In genomic region chr4:158578476-158578875, GRCh38 we compare ENCODE assay signal across 13 cellular contexts. TPM values are rescaled to one million over a fixed set of nuclear protein-coding genes. Genes with fewer than 3 reads are reported as not detected.
DNase-seq lines count a peak whose midpoint lies in the region; ATAC-seq and TF ChIP-seq lines count a peak whose summit lies in the region.
"Had no signal": no experiment of that assay in that cellular context is flagged by ENCODE, and none has a peak within 500 bp of the region (broad histone marks: within the 10 kb centered on the region; RNA-seq: fewer than 3 reads in every experiment).

No MANE protein-coding gene starts in this region.

- peaks cover 27% of the 10 kb centered on the region; the same call in 1 of the 2 replicates for H3K4me1 ChIP-seq in GM23338 (ENCODE audit: insufficient read depth)
- H3K4me1 ChIP-seq in fibroblast of lung (ENCODE audit: control insufficient read depth, extremely low read depth, insufficient read depth, low read length) = no peaks in the 10 kb centered on the region

- H3K36me3 Mint-ChIP-seq in GM23338 (ENCODE audit: low read depth) = peaks cover 4% of the 10 kb centered on the region; the same call in 1 of the 3 replicates
- no peaks in the 10 kb centered on the region for H3K36me3 Mint-ChIP-seq in T-helper 2 cell treated with Interferon-gamma antibody and Interleukin-4, amounts not matched to agents 5 μg/mL and 100 μg/mL, for 36 hours (ENCODE audit: low read depth)
- H3K36me3 Mint-ChIP-seq: CD8-positive, alpha-beta T cell; IgD-negative memory B cell; stimulated activated effector memory CD8-positive, alpha-beta T cell treated with anti-CD3 and anti-CD28 coated beads, Interleukin-12 subunit alpha, Interleukin-12 subunit beta, amount 100 ng/mL, for 72 hours had no signal

- H3K4me2 ChIP-seq in GM23338 (peak overlapping the region; percentile 21; the same call in 1 of the 2 replicates), fibroblast of lung (ENCODE audit: extremely low read depth, insufficient read depth, low read length) (no peak overlapping the region)

- H3K9me3 Mint-ChIP-seq in GM23338 = peaks cover 8% of the 10 kb centered on the region
- no peaks in the 10 kb centered on the region for H3K9me3 Mint-ChIP-seq in T-helper 2 cell treated with Interferon-gamma antibody and Interleukin-4, amounts not matched to agents 5 μg/mL and 100 μg/mL, for 36 hours
- H3K9me3 Mint-ChIP-seq: activated B cell treated with CpG ODN at 0.5 μM for 24 hours; CD8-positive, alpha-beta T cell; IgD-negative memory B cell; stimulated activated effector memory CD8-positive, alpha-beta T cell treated with anti-CD3 and anti-CD28 coated beads, Interleukin-12 subunit alpha, Interleukin-12 subunit beta, amount 100 ng/mL, for 72 hours had no signal

- H3K79me2 ChIP-seq in GM23338 (replicated peaks; ENCODE audit: insufficient read depth) (no peaks in the 10 kb centered on the region), fibroblast of lung (ENCODE audit: control insufficient read depth, insufficient read depth, low read length) (no peaks in the 10 kb centered on the region)

- no peak overlapping the region for H3K27ac Mint-ChIP-seq in GM23338
- no peak overlapping the region for H3K27ac Mint-ChIP-seq in T-helper 2 cell treated with Interferon-gamma antibody and Interleukin-4, amounts not matched to agents 5 μg/mL and 100 μg/mL, for 36 hours
- H3K27ac Mint-ChIP-seq: activated B cell treated with CpG ODN at 0.5 μM for 24 hours; CD8-positive, alpha-beta T cell; IgD-negative memory B cell; stimulated activated effector memory CD8-positive, alpha-beta T cell treated with anti-CD3 and anti-CD28 coated beads, Interleukin-12 subunit alpha, Interleukin-12 subunit beta, amount 100 ng/mL, for 72 hours had no signal

- DNase-seq in A172 (ENCODE audit: low spot score) (peak; percentile 28), GM23338 (ENCODE audit: low spot score) (peak; percentile 57), OCI-M1 (lab: John Stamatoyannopoulos, UW) (peak; percentile 84), fibroblast of lung (ENCODE audit: low read depth in 2 of 2) (peak; percentile 30 to 46), islet precursor cell (no peak)
- DNase-seq in T-helper 2 cell treated with Interferon-gamma antibody and Interleukin-4, amounts not matched to agents 5 μg/mL and 100 μg/mL, for 36 hours (ENCODE audit: low spot score) = no peak
- DNase-seq in stimulated activated CD4-positive, alpha-beta T cell treated with anti-CD3 and anti-CD28 coated beads, Interleukin-12 subunit alpha, Interleukin-12 subunit beta, amount 100 ng/mL, for 4 hours = no peak
- DNase-seq: activated B cell treated with CpG ODN at 0.5 μM for 24 hours; CD8-positive, alpha-beta T cell had no signal

- ATAC-seq in GM23338 (peak; percentile 84), GM19467 (IDR thresholded peaks at IDR 0.05; ENCODE audit: unreplicated experiment) (no peak)
- ATAC-seq: CD8-positive, alpha-beta T cell; stimulated activated effector memory CD8-positive, alpha-beta T cell treated with anti-CD3 and anti-CD28 coated beads, Interleukin-12 subunit alpha, Interleukin-12 subunit beta, amount 100 ng/mL, for 72 hours had no signal

- H4K20me1 ChIP-seq in GM23338 (replicated peaks; ENCODE audit: insufficient read depth) (no peaks in the 10 kb centered on the region), fibroblast of lung (ENCODE audit: control insufficient read depth, extremely low read depth, insufficient read depth, low read length) (no peaks in the 10 kb centered on the region)

- no peak overlapping the region for H2AFZ ChIP-seq in GM23338
- H2AFZ ChIP-seq in fibroblast of lung (ENCODE audit: low read length) = no peak overlapping the region

- peaks cover 6% of the 10 kb centered on the region; the same call in 1 of the 2 replicates for H3K27me3 ChIP-seq in GM23338 (ENCODE audit: insufficient read depth)
- no peaks in the 10 kb centered on the region for H3K27me3 ChIP-seq in fibroblast of lung (ENCODE audit: control insufficient read depth, insufficient read depth, low read length)
- H3K27me3 ChIP-seq: neutrophil had no signal

- peak; percentile 49 to 62 for TF ChIP-seq CTCF in GM23338 (conservative IDR thresholded peaks at IDR 0.05; ENCODE audit: low read depth in 2 of 2)
- peak; percentile 43 to 56 for TF ChIP-seq CTCF in fibroblast of lung (conservative IDR thresholded peaks at IDR 0.05 in 1 of 2, IDR thresholded peaks at IDR 0.05 in 1 of 2; ENCODE audit: low read depth in 1 of 2, low read length in 2 of 2)

- H3K4me3 Mint-ChIP-seq in GM23338 = no peak overlapping the region
- no peak overlapping the region for H3K4me3 Mint-ChIP-seq in T-helper 2 cell treated with Interferon-gamma antibody and Interleukin-4, amounts not matched to agents 5 μg/mL and 100 μg/mL, for 36 hours
- H3K4me3 Mint-ChIP-seq: activated B cell treated with CpG ODN at 0.5 μM for 24 hours; CD8-positive, alpha-beta T cell; IgD-negative memory B cell; stimulated activated effector memory CD8-positive, alpha-beta T cell treated with anti-CD3 and anti-CD28 coated beads, Interleukin-12 subunit alpha, Interleukin-12 subunit beta, amount 100 ng/mL, for 72 hours had no signal

- H3K9me3 ChIP-seq in fibroblast of lung (ENCODE audit: control insufficient read depth, insufficient read depth, low read depth, low read length) = no peaks in the 10 kb centered on the region
- H3K9me3 ChIP-seq: neutrophil had no signal

- H3F3A ChIP-seq in GM23338 (replicated peaks; ENCODE audit: low read depth) = no peaks in the 10 kb centered on the region

- no peak overlapping the region for H3K4me3 ChIP-seq in GM23338
- H3K4me3 ChIP-seq in fibroblast of lung (replicated peaks in 1 of 4; ENCODE audit: control extremely low read depth in 1 of 4, insufficient read depth in 1 of 4, low read depth in 3 of 4, low read length in 4 of 4) = no peak overlapping the region

- H3K27me3 Mint-ChIP-seq in GM23338 (ENCODE audit: insufficient read depth, low read depth, poor library complexity) = peaks cover 2% of the 10 kb centered on the region
- H3K27me3 Mint-ChIP-seq in T-helper 2 cell treated with Interferon-gamma antibody and Interleukin-4, amounts not matched to agents 5 μg/mL and 100 μg/mL, for 36 hours (ENCODE audit: low read depth) = no peaks in the 10 kb centered on the region

- no peaks in the 10 kb centered on the region for H3K36me3 ChIP-seq in GM23338 (ENCODE audit: insufficient read depth)
- no peaks in the 10 kb centered on the region for H3K36me3 ChIP-seq in fibroblast of lung (ENCODE audit: control insufficient read depth, insufficient read depth, low read length)
- H3K36me3 ChIP-seq: neutrophil had no signal

- no peak overlapping the region for H3K9ac ChIP-seq in fibroblast of lung (ENCODE audit: insufficient read depth, low read length)

- H3K9me2 ChIP-seq in GM23338 (ENCODE audit: insufficient read depth) = no peaks in the 10 kb centered on the region

- H3K4me1 Mint-ChIP-seq in GM23338 = peaks cover 39% of the 10 kb centered on the region
- H3K4me1 Mint-ChIP-seq in T-helper 2 cell treated with Interferon-gamma antibody and Interleukin-4, amounts not matched to agents 5 μg/mL and 100 μg/mL, for 36 hours (ENCODE audit: low read depth) = no peaks in the 10 kb centered on the region
- H3K4me1 Mint-ChIP-seq: activated B cell treated with CpG ODN at 0.5 μM for 24 hours; IgD-negative memory B cell; stimulated activated effector memory CD8-positive, alpha-beta T cell treated with anti-CD3 and anti-CD28 coated beads, Interleukin-12 subunit alpha, Interleukin-12 subunit beta, amount 100 ng/mL, for 72 hours had no signal

- no peak overlapping the region for H3K27ac ChIP-seq in GM23338 (ENCODE audit: low read depth)
- H3K27ac ChIP-seq in fibroblast of lung (ENCODE audit: insufficient read depth, low read length) = no peak overlapping the region
- H3K27ac ChIP-seq: neutrophil had no signal

TF ChIP-seq in GM23338, 12 proteins besides CTCF, POLR2A, EP300 and RAD21 (continues in another document):
- no peak for TF ChIP-seq CREB1 (CRISPR knock-in tag; IDR thresholded peaks at IDR 0.05; ENCODE audit: low read depth)
- TF ChIP-seq EZH2phosphoT487 (IDR thresholded peaks at IDR 0.05; ENCODE audit: unreplicated experiment) = no peak
- no peak for TF ChIP-seq ETS1 (IDR thresholded peaks at IDR 0.05)
- no peak for TF ChIP-seq EZH2 (IDR thresholded peaks at IDR 0.05; ENCODE audit: low read depth, unreplicated experiment)
- no peak for TF ChIP-seq NANOG (IDR thresholded peaks at IDR 0.05; ENCODE audit: borderline replicate concordance)
- TF ChIP-seq ZNF331 (CRISPR knock-in tag; IDR thresholded peaks at IDR 0.05; ENCODE audit: low read depth) = no peak
- TF ChIP-seq JUNB (IDR thresholded peaks at IDR 0.05; ENCODE audit: unreplicated experiment) = no peak

RNA-seq across cellular contexts. Expression of gene RXFP1, which starts 56.8 kb away (rescaled TPM):
- not detected in 2 replicates for total RNA-seq in A172 (2014; rRNA removed; shearing (Covaris generic))
- total RNA-seq in GM23338 (2014; rRNA removed; shearing (Covaris generic)) = 0.12 and 0.63 TPM in 2 replicates
- 0.07 TPM in 1 of 2 replicates, not detected in the other for polyA plus RNA-seq in GM23338 (2016; fragmentation: Nextera tagmentation; extraction: Ambion mirVana)
- total RNA-seq in fibroblast of lung = 1.0 and 1.3 TPM in 2 replicates
- 0.06 and 0.10 TPM in 2 replicates for polyA plus RNA-seq in fibroblast of lung
- 0.05 and 0.12 TPM in 2 replicates for polyA plus RNA-seq in fibroblast of lung (2012)
- polyA minus RNA-seq in fibroblast of lung (ENCODE audit: low replicate concordance) = not detected in 2 replicates
- total RNA-seq: activated B cell treated with CpG ODN at 0.5 μM for 24 hours; CD8-positive, alpha-beta T cell had no signal
- polyA plus RNA-seq: IgD-negative memory B cell had no signal

Comparison
In these comparisons a context has a peak if more than half of its experiments do, and no peak if none do; other contexts are left out.
1. DNase-seq: peak in A172 (single experiment), GM23338 (single experiment), OCI-M1 (single experiment) and fibroblast of lung (2 of 2); none in islet precursor cell (single experiment), T-helper 2 cell treated with Interferon-gamma antibody and Interleukin-4, amounts not matched to agents 5 μg/mL and 100 μg/mL, for 36 hours (single experiment) and stimulated activated CD4-positive, alpha-beta T cell treated with anti-CD3 and anti-CD28 coated beads, Interleukin-12 subunit alpha, Interleukin-12 subunit beta, amount 100 ng/mL, for 4 hours (single experiment).